In the genomic region with DNA sequence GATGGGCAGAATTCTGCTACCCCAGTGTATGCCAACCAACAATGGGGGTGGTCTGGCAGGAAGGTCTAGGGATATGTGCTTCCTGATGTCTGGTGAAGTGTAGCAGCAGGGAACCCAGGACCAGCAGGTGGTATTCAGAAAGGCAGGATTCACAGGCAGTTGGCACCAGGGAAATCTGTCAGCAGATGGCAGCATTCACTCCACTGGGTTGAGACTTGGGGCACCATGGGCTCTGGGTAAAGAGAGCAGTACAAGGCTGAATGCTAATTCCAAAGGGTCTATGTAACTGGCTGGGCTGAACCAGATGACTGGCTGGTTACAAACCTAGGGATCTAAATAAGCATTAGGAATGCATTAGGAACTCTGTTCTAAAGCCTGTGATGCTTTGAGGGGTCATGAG, we compare ENCODE assay signal across 15 cellular contexts.
DNase-seq lines count a peak whose midpoint lies in the region; ATAC-seq and TF ChIP-seq lines count a peak whose summit lies in the region.
"Had no signal": no experiment of that assay in that cellular context is flagged by ENCODE, and none has a peak within 500 bp of the region (broad histone marks: within the 10 kb centered on the region; RNA-seq: fewer than 3 reads in every experiment).

No MANE protein-coding gene starts in this region.

- H2BK15ac ChIP-seq in H9 (ENCODE audit: low read depth, low read length) = no peak overlapping the region

- no peaks in the 10 kb centered on the region for H3K27me3 ChIP-seq in H9 (ENCODE audit: insufficient read depth, low read length)
- no peaks in the 10 kb centered on the region for H3K27me3 ChIP-seq in ascending aorta

- no peak overlapping the region for H3T11ph ChIP-seq in H9 (ENCODE audit: low read length)

- H3K79me1 ChIP-seq in H9 (ENCODE audit: insufficient read depth, low read depth, low read length, poor library complexity, severe bottlenecking) = no peaks in the 10 kb centered on the region

- peaks cover 10 to 16% of the 10 kb centered on the region in 2 experiments; a peak in 4 of 5 replicates for H3K9me3 Mint-ChIP-seq in H9

- no peak overlapping the region for H3K27ac Mint-ChIP-seq in H9
- H3K27ac Mint-ChIP-seq: natural killer cell had no signal

- H3K4me3 Mint-ChIP-seq in H9 = no peak overlapping the region
- H3K4me3 Mint-ChIP-seq: natural killer cell had no signal

- H3K27me3 Mint-ChIP-seq in H9 (ENCODE audit: low read depth) = no peaks in the 10 kb centered on the region; the same call in 1 of the 2 replicates

- H3K4ac ChIP-seq in H9 (ENCODE audit: low read depth, low read length) = no peak overlapping the region

- peaks cover 2 to 18% (median 5%) of the 10 kb centered on the region in 3 experiments; a peak in 4 of 7 replicates for H3K36me3 Mint-ChIP-seq in H9 (ENCODE audit: insufficient read depth in 1 of 3, low read depth in 3 of 3)
- H3K36me3 Mint-ChIP-seq: natural killer cell had no signal

- H3K4me2 ChIP-seq in H9 (ENCODE audit: insufficient read depth, insufficient read length, low read length) = no peak overlapping the region

- H3K9me3 ChIP-seq in H9 (ENCODE audit: control insufficient read depth, low read depth, low read length) = no peaks in the 10 kb centered on the region
- no peaks in the 10 kb centered on the region for H3K9me3 ChIP-seq in ascending aorta
- H3K9me3 ChIP-seq: Caco-2 had no signal

- no peaks in the 10 kb centered on the region for H4K20me1 ChIP-seq in H9 (ENCODE audit: control insufficient read depth, insufficient read depth, insufficient read length)

- no peaks in the 10 kb centered on the region for H3K23me2 ChIP-seq in H9 (ENCODE audit: insufficient read length, low read depth, low read length, poor library complexity, severe bottlenecking)

- no peak overlapping the region for H3K14ac ChIP-seq in H9 (ENCODE audit: insufficient read depth, low read length)

- H2BK120ac ChIP-seq in H9 (ENCODE audit: low read depth, low read length, poor library complexity, severe bottlenecking) = no peak overlapping the region

- no peak overlapping the region for H2BK12ac ChIP-seq in H9 (ENCODE audit: insufficient read length, low read depth, low read length)

- H4K91ac ChIP-seq in H9 (ENCODE audit: insufficient read length, low read depth, low read length) = no peak overlapping the region

- no peak overlapping the region for H2AK5ac ChIP-seq in H9 (ENCODE audit: insufficient read length, low read length)

- H3K79me2 ChIP-seq in H9 (ENCODE audit: insufficient read depth, low read length) = no peaks in the 10 kb centered on the region

- no peak overlapping the region for H3K4me3 ChIP-seq in ascending aorta

- H3K56ac ChIP-seq in H9 (ENCODE audit: insufficient read length, low read depth, low read length) = no peak overlapping the region

- H3K4me1 Mint-ChIP-seq in H9 = peaks cover 5 to 13% of the 10 kb centered on the region in 2 experiments
- H3K4me1 Mint-ChIP-seq: natural killer cell had no signal

- peak; percentile 35 for TF ChIP-seq CTCF in C4-2B (conservative IDR thresholded peaks at IDR 0.05)
- peak; percentile 51 for TF ChIP-seq CTCF in H9 (conservative IDR thresholded peaks at IDR 0.05)
- no peak for TF ChIP-seq CTCF in ascending aorta (IDR thresholded peaks at IDR 0.05)

- H3K9ac ChIP-seq in H9 (ENCODE audit: extremely low read depth, insufficient read length, low read length) = no peak overlapping the region

- intact Hi-C loops in ascending aorta (cut with DNase I) = no loop called here

- H3K23ac ChIP-seq in H9 (ENCODE audit: insufficient read length, low read depth, low read length) = no peak overlapping the region

- H3K27ac ChIP-seq in C4-2B = no peak overlapping the region
- H3K27ac ChIP-seq in H9 (ENCODE audit: insufficient read length, low read depth, low read length) = no peak overlapping the region
- H3K27ac ChIP-seq in ascending aorta = no peak overlapping the region

- H3K4me1 ChIP-seq in H9 (ENCODE audit: insufficient read depth, low read length) = no peaks in the 10 kb centered on the region; the same call in 1 of the 2 replicates
- H3K4me1 ChIP-seq in ascending aorta = no peaks in the 10 kb centered on the region
- H3K4me1 ChIP-seq: Caco-2 had no signal

- no peaks in the 10 kb centered on the region for H3K36me3 ChIP-seq in ascending aorta

- no peak overlapping the region for H2BK20ac ChIP-seq in H9 (ENCODE audit: low read depth, low read length, poor library complexity, severe bottlenecking)

- ATAC-seq in HG03095 (IDR thresholded peaks at IDR 0.05; ENCODE audit: unreplicated experiment) = no peak
- ATAC-seq: natural killer cell had no signal

- DNase-seq in H9 (peak; percentile 61), NCI-H446 treated with DMSO at 0.1 percent for 48 hours (lab: John Stamatoyannopoulos, UW) (peak; percentile 47), globus pallidus (ENCODE audit: low spot score) (peak; percentile 5), ascending aorta (ENCODE audit: low spot score in 2 of 2) (no peak)
- DNase-seq in activated naive CD4-positive, alpha-beta T cell treated with anti-CD3 and anti-CD28 coated beads, Interleukin-2, amount 50 U/mL, for 16 hours = no peak
- DNase-seq: AML-193, Caco-2, natural killer cell, NCI-H1048, NCI-H510A treated with DMSO at 0.1 percent for 48 hours, RPMI8226, small intestine, T-helper 1 cell had no signal

- no peak overlapping the region for H3K18ac ChIP-seq in H9 (ENCODE audit: insufficient read length, low read depth, low read length)

- no peak overlapping the region for H2BK5ac ChIP-seq in H9 (ENCODE audit: insufficient read length, low read length)

- no peak overlapping the region for H2AFZ ChIP-seq in H9 (ENCODE audit: low read length)

- H4K8ac ChIP-seq in H9 (replicated peaks; ENCODE audit: insufficient read length, low read depth, low read length) = no peak overlapping the region

- no peak overlapping the region for H4K5ac ChIP-seq in H9 (ENCODE audit: insufficient read length, low read depth, low read length)

Comparison
In these comparisons a context has a peak if more than half of its experiments do, and no peak if none do; other contexts are left out.
1. CTCF ChIP-seq: peak in C4-2B (single experiment) and H9 (single experiment); none in ascending aorta (0 of 3).
2. DNase-seq: peak in H9 (single experiment), NCI-H446 treated with DMSO at 0.1 percent for 48 hours (single experiment) and globus pallidus (single experiment); none in ascending aorta (0 of 2) and activated naive CD4-positive, alpha-beta T cell treated with anti-CD3 and anti-CD28 coated beads, Interleukin-2, amount 50 U/mL, for 16 hours (single experiment).